9 cellular contexts compared by ENCODE assay signal in the genomic region with DNA sequence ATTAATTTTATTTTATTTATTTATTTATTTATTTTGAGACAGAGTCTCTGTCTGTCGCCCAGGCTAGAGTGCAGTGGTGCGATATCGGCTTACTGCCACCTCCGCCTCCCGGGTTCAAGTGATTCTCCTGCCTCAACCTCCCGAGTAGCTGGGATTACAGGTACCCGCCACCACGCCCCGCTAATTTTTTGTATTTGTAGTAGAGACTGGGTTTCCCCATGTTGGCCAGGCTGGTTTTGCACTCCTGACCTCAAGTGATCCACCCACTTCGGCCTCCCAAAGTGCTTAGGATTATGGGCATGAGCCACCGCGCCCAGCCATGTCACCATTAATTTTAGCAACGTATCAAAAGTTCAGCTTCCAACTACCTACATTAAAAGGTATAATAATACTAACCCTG. TPM values are rescaled to one million over a fixed set of nuclear protein-coding genes. Genes with fewer than 3 reads are reported as not detected.
DNase-seq lines count a peak whose midpoint lies in the region; ATAC-seq, FAIRE-seq and TF ChIP-seq lines count a peak whose summit lies in the region.
"Not testable (repeated sequence)": the region's sequence is repeated elsewhere in the genome, so short reads cannot be mapped to it uniquely, and the experiment has no call there.
"Had no signal": no experiment of that assay in that cellular context is flagged by ENCODE, and none has a peak within 500 bp of the region (broad histone marks: within the 10 kb centered on the region; RNA-seq: fewer than 3 reads in every experiment).

No MANE protein-coding gene starts in this region.

- POLR2A ChIA-PET in Caco-2 (lab: Charles Lee) = not testable (repeated sequence)
- POLR2A ChIA-PET in activated B cell treated with CpG ODN at 0.5 μM for 24 hours (lab: Charles Lee) (interaction anchor here (0.7 to 2.2 kb wide), 11 partner anchors 9 to 156 kb away, joined by 3 to 12 read pairs (median 4); no protein-coding TSS in a partner anchor), GM12878 (lab: Charles Lee) (interaction anchor here (0.6 to 4.9 kb wide), 5 partner anchors 10 to 48 kb away, joined by 3 to 52 read pairs (median 4); no protein-coding TSS in a partner anchor)

- 34% methylated on average over 13 of the region's 13 CpGs for WGBS in GM12878 (ENCODE audit: insufficient coverage, insufficient replicate concordance, low lambda C conversion rate, missing lambda C conversion rate)
- WGBS in lower leg skin, 2 donors = 66 to 70% methylated on average over 13 of the region's 13 CpGs
- 69% methylated on average over 13 of the region's 13 CpGs for WGBS in prostate gland
- 79% methylated on average over 13 of the region's 13 CpGs for WGBS in thymus

- RAD21 ChIA-PET in GM12878 (lab: Charles Lee; ENCODE audit: unreplicated experiment) = interaction anchor here (0.8 to 5.1 kb wide), 7 partner anchors 10 to 323 kb away, joined by 3 to 24 read pairs (median 5); no protein-coding TSS in a partner anchor

- not testable (repeated sequence) for TF ChIP-seq RAD21 in GM12878 (IDR thresholded peaks at IDR 0.05; ENCODE audit: insufficient read depth, low read depth, low read length)

- SMC1A ChIA-PET in GM12878 (lab: Charles Lee; ENCODE audit: uncharacterized antibody, unreplicated experiment) = interaction anchor here (1.0 to 7.7 kb wide), 9 partner anchors 10 to 68 kb away, joined by 3 to 84 read pairs (median 4); no protein-coding TSS in a partner anchor

- H3K4me3 ChIP-seq in Caco-2 (ENCODE audit: low read depth, low read length) (peak overlapping the region; percentile 85), LNCaP clone FGC (ENCODE audit: low read depth, low read length) (peak overlapping the region; percentile 91), GM12878 (peak overlapping the region; percentile 90), fibroblast of mammary gland (ENCODE audit: control insufficient read depth, low read depth, low read length) (peak overlapping the region; percentile 97), lower leg skin (ENCODE audit: low read depth, poor library complexity, severe bottlenecking) (peak overlapping the region; percentile 36), prostate gland (peak overlapping the region; percentile 65 to 82), thymus (ENCODE audit: low read length) (peak overlapping the region; percentile 65)

- H3K36me3 ChIP-seq in Caco-2 (ENCODE audit: control insufficient read depth, insufficient read depth, low read length); GM12878 (ENCODE audit: control insufficient read depth in 2 of 2, insufficient read depth in 2 of 2, low read length in 1 of 2); prostate gland; thymus (ENCODE audit: control insufficient read depth, insufficient read depth): not testable (repeated sequence)

- peak overlapping the region; percentile 84 for H3K4me2 ChIP-seq in GM12878 (ENCODE audit: control insufficient read depth, insufficient read depth)

- DNase-seq in Caco-2 = peak in 1 of 2 experiments; percentile 34
- DNase-seq in LNCaP clone FGC (ENCODE audit: low read depth); activated B cell treated with CpG ODN at 0.5 μM for 24 hours; GM12878 (ENCODE audit: low read depth, low spot score); fibroblast of mammary gland (ENCODE audit: low read depth); lower leg skin (ENCODE audit: low spot score in 2 of 2); prostate gland (ENCODE audit: low spot score): not testable (repeated sequence)

- H3K9me3 Mint-ChIP-seq in Caco-2 (ENCODE audit: unreplicated experiment); activated B cell treated with CpG ODN at 0.5 μM for 24 hours: not testable (repeated sequence)

- FAIRE-seq in GM12878 (lab: Jason Lieb, UNC) = not testable (repeated sequence)

- not testable (repeated sequence) for TF ChIP-seq EP300 in GM12878 (IDR thresholded peaks at IDR 0.05; ENCODE audit: borderline replicate concordance in 1 of 2, control insufficient read depth in 1 of 2, low read depth in 2 of 2, low read length in 2 of 2)

- H3K9me3 ChIP-seq in Caco-2; GM12878 (replicated peaks; ENCODE audit: control insufficient read depth, insufficient read depth, low read length); prostate gland; thymus (ENCODE audit: control insufficient read depth): not testable (repeated sequence)

- H3K4me1 Mint-ChIP-seq in Caco-2 (ENCODE audit: low read depth, unreplicated experiment) (peaks cover 16% of the 10 kb centered on the region), activated B cell treated with CpG ODN at 0.5 μM for 24 hours (peaks cover 46% of the 10 kb centered on the region)

- H3K27ac ChIP-seq in GM12878 (ENCODE audit: control insufficient read depth, insufficient read depth) (peak overlapping the region; percentile 94), prostate gland (peak overlapping the region; percentile 88 to 95), thymus (ENCODE audit: low read depth) (peak overlapping the region; percentile 98)

- BruUV-seq in Caco-2 (replicated peaks; lab: Mats Ljungman, UMichigan); GM12878 (replicated peaks; lab: Mats Ljungman, UMichigan): not testable (repeated sequence)

- CTCF ChIA-PET in Caco-2 (lab: Charles Lee) = interaction anchor here (0.5 to 1.0 kb wide), 3 partner anchors 18 to 67 kb away, joined by 3 to 8 read pairs (median 3); no protein-coding TSS in a partner anchor
- CTCF ChIA-PET in activated B cell treated with CpG ODN at 0.5 μM for 24 hours (lab: Charles Lee) = interaction anchor here (0.7 to 6.7 kb wide), 4 partner anchors 18 to 261 kb away, joined by 3 to 48 read pairs (median 4); no protein-coding TSS in a partner anchor
- CTCF ChIA-PET in GM12878 (lab: Yijun Ruan, JAX) = interaction anchor here (0.7 to 7.9 kb wide), 12 partner anchors 9 to 322 kb away, joined by 3 to 68 read pairs (median 4); no protein-coding TSS in a partner anchor

- H4K20me1 ChIP-seq in GM12878 (ENCODE audit: control insufficient read depth, insufficient read depth) = not testable (repeated sequence)

- peaks cover 41% of the 10 kb centered on the region for H3K79me2 ChIP-seq in GM12878 (ENCODE audit: control insufficient read depth, insufficient read depth, low read length)

- H3K27ac Mint-ChIP-seq in Caco-2 (ENCODE audit: unreplicated experiment) (peak overlapping the region; percentile 88), activated B cell treated with CpG ODN at 0.5 μM for 24 hours (peak overlapping the region; percentile 100)

- H3K4me3 Mint-ChIP-seq in Caco-2 (ENCODE audit: unreplicated experiment) (peak overlapping the region; percentile 96), activated B cell treated with CpG ODN at 0.5 μM for 24 hours (peak overlapping the region; percentile 99)

- TF ChIP-seq CTCF in Caco-2 (IDR thresholded peaks at IDR 0.05; ENCODE audit: insufficient read depth in 1 of 2, low read depth in 1 of 2, low read length in 1 of 2, severe bottlenecking in 1 of 2, unreplicated experiment in 1 of 2); LNCaP clone FGC (IDR thresholded peaks at IDR 0.05; ENCODE audit: control insufficient read depth, extremely low read depth, insufficient read depth); activated B cell treated with CpG ODN at 0.5 μM for 24 hours (IDR thresholded peaks at IDR 0.05); GM12878 (IDR thresholded peaks at IDR 0.05 in 2 of 3, conservative IDR thresholded peaks at IDR 0.05 in 1 of 3; ENCODE audit: control insufficient read depth in 2 of 3, extremely low read depth in 1 of 3, insufficient read depth in 1 of 3, low read depth in 3 of 3, low read length in 3 of 3); fibroblast of mammary gland (conservative IDR thresholded peaks at IDR 0.05; ENCODE audit: control insufficient read depth, insufficient read depth, low read depth, low read length); lower leg skin (IDR thresholded peaks at IDR 0.05); prostate gland (IDR thresholded peaks at IDR 0.05): not testable (repeated sequence)

- not testable (repeated sequence) for H3K27me3 ChIP-seq in Caco-2 (replicated peaks; ENCODE audit: control insufficient read depth, insufficient read depth, low read length); GM12878 (replicated peaks in 1 of 2; ENCODE audit: control insufficient read depth in 2 of 2, insufficient read depth in 2 of 2, low read length in 1 of 2); prostate gland (replicated peaks; ENCODE audit: insufficient read depth); thymus (ENCODE audit: control insufficient read depth, insufficient read depth)

- peak overlapping the region; percentile 92 for H3K9ac ChIP-seq in GM12878 (ENCODE audit: control insufficient read depth, insufficient read depth, low read length)

- intact Hi-C loops in Caco-2 (cut with micrococcal nuclease; ENCODE audit: unreplicated experiment) (loop anchor here (5.0 kb wide), 1 partner anchor 85 kb away; no protein-coding TSS in a partner anchor), GM12878 (cut with micrococcal nuclease; ENCODE audit: unreplicated experiment) (loop anchor here (10.0 kb wide), 1 partner anchor 307 kb away; a partner anchor contains a TSS), prostate gland (cut with DNase I) (loop anchor here (10.0 kb wide), 1 partner anchor 147 kb away; a partner anchor contains a TSS)
- intact Hi-C loops in activated B cell treated with CpG ODN at 0.5 μM for 24 hours (cut with micrococcal nuclease); lower leg skin (cut with DNase I; ENCODE audit: low total_unique reads): not testable (repeated sequence)

- H3K4me1 ChIP-seq in Caco-2; GM12878 (ENCODE audit: control insufficient read depth, insufficient read depth, low read length); prostate gland (replicated peaks): not testable (repeated sequence)
- H3K4me1 ChIP-seq in thymus (ENCODE audit: control insufficient read depth, insufficient read depth, low read length) = peaks cover 20% of the 10 kb centered on the region

- peak overlapping the region; percentile 89 for H2AFZ ChIP-seq in GM12878 (ENCODE audit: control insufficient read depth, low read depth, low read length)

- ATAC-seq in activated B cell treated with CpG ODN at 0.5 μM for 24 hours (ENCODE audit: low read depth) = not testable (repeated sequence)
- ATAC-seq in GM12878 = peak; percentile 10

- not testable (repeated sequence) for H3K27me3 Mint-ChIP-seq in Caco-2 (ENCODE audit: insufficient read depth, unreplicated experiment); activated B cell treated with CpG ODN at 0.5 μM for 24 hours

- in situ Hi-C loops in GM12878 (cut with MboI) = loop anchor here (25.0 kb wide), 1 partner anchor 1625 kb away; no protein-coding TSS in a partner anchor

- TF ChIP-seq POLR2A in GM12878 (IDR thresholded peaks at IDR 0.05; ENCODE audit: low read depth, low read length); lower leg skin (IDR thresholded peaks at IDR 0.05); prostate gland (IDR thresholded peaks at IDR 0.05): not testable (repeated sequence)

- H3K36me3 Mint-ChIP-seq in Caco-2 (ENCODE audit: insufficient read depth, unreplicated experiment) (peaks cover 38% of the 10 kb centered on the region), activated B cell treated with CpG ODN at 0.5 μM for 24 hours (ENCODE audit: low read depth) (peaks cover 34% of the 10 kb centered on the region)

RNA-seq across cellular contexts. Expression of a gene that starts 1.0 kb away (rescaled TPM):
- total RNA-seq in Caco-2 (2022) = 28.2 and 31.4 TPM in 2 replicates
- 38.5 and 40.1 TPM in 2 replicates for total RNA-seq in activated B cell treated with CpG ODN at 0.5 μM for 24 hours
- total RNA-seq in GM12878 (2013; cell fraction: nucleolus; rRNA removed) = 16.7 and 17.2 TPM in 2 replicates
- total RNA-seq in GM12878 (2014; rRNA removed) = 19.9 and 22.1 TPM in 2 replicates
- 28.5 and 29.2 TPM in 2 replicates for total RNA-seq in GM12878 (2014; rRNA removed; fragmentation: Illumina TruSeq; extraction: Trizol)
- 33.3 and 34.2 TPM in 2 replicates for total RNA-seq in GM12878 (2021)
- 25.5 TPM for polyA plus RNA-seq in GM12878 (2011; ENCODE audit: low read depth)
- 18.7 and 23.6 TPM in 2 replicates for polyA plus RNA-seq in GM12878 (2011; rRNA removed)
- polyA plus RNA-seq in GM12878 (2011; cell fraction: cytosol; rRNA removed) = 12.4 and 14.0 TPM in 2 replicates
- polyA plus RNA-seq in GM12878 (2011; cell fraction: nucleus; rRNA removed) = 10.9 and 16.4 TPM in 2 replicates
- 32.8 and 41.8 TPM in 2 replicates for polyA plus RNA-seq in GM12878 (2012)
- 60.7 and 66.8 TPM in 2 replicates for polyA plus RNA-seq in GM12878 (2014; fragmentation: Illumina TruSeq; extraction: Trizol)
- polyA plus RNA-seq in GM12878 (2014; fragmentation: Nextera tagmentation; extraction: Ambion mirVana) = 10 to 100 TPM; 15.8 to 21.1 TPM
- polyA plus RNA-seq in GM12878 (2014; rRNA removed) = 33.5 and 38.9 TPM in 2 replicates
- polyA plus RNA-seq in GM12878 (2016; fragmentation: Nextera tagmentation; extraction: Ambion mirVana) = 10 to 100 TPM; 21.5 to 23.4 TPM
- polyA minus RNA-seq in GM12878 (2011; rRNA and poly(A)+ RNA removed) = 6.1 and 6.9 TPM in 2 replicates
- 3.3 and 4.9 TPM in 2 replicates for polyA minus RNA-seq in GM12878 (2011; cell fraction: cytosol; rRNA and poly(A)+ RNA removed)
- 4.6 and 7.4 TPM in 2 replicates for polyA minus RNA-seq in GM12878 (2011; cell fraction: nucleus; rRNA and poly(A)+ RNA removed)
- total RNA-seq in lower leg skin = 10 to 100 TPM; 12.6 to 32.8 (median 17.6) TPM
- total RNA-seq in prostate gland = 10 to 100 TPM; 13.4 to 19.7 TPM
- 53.9 TPM for polyA plus RNA-seq in thymus

RNA-seq across cellular contexts. Expression of a gene that starts 21.0 kb away (rescaled TPM):
- not detected in 2 replicates for total RNA-seq in Caco-2 (2022)
- 47.0 and 53.7 TPM in 2 replicates for total RNA-seq in activated B cell treated with CpG ODN at 0.5 μM for 24 hours
- 113 and 148 TPM in 2 replicates for total RNA-seq in GM12878 (2013; cell fraction: nucleolus; rRNA removed)
- total RNA-seq in GM12878 (2014; rRNA removed) = 284 and 330 TPM in 2 replicates
- total RNA-seq in GM12878 (2014; rRNA removed; fragmentation: Illumina TruSeq; extraction: Trizol) = 410 and 436 TPM in 2 replicates
- total RNA-seq in GM12878 (2021) = 276 and 280 TPM in 2 replicates
- 759 TPM for polyA plus RNA-seq in GM12878 (2011; ENCODE audit: low read depth)
- 183 and 188 TPM in 2 replicates for polyA plus RNA-seq in GM12878 (2011; rRNA removed)
- polyA plus RNA-seq in GM12878 (2011; cell fraction: cytosol; rRNA removed) = 123 and 126 TPM in 2 replicates
- polyA plus RNA-seq in GM12878 (2011; cell fraction: nucleus; rRNA removed) = 54.4 and 69.2 TPM in 2 replicates
- 415 and 928 TPM in 2 replicates for polyA plus RNA-seq in GM12878 (2012)
- 787 and 820 TPM in 2 replicates for polyA plus RNA-seq in GM12878 (2014; fragmentation: Illumina TruSeq; extraction: Trizol)
- 1,000 to 10,000 TPM in 1 of 2 experiments, 100 to 1,000 TPM in 1; 617 to 1,045 TPM for polyA plus RNA-seq in GM12878 (2014; fragmentation: Nextera tagmentation; extraction: Ambion mirVana)
- polyA plus RNA-seq in GM12878 (2014; rRNA removed) = 419 and 468 TPM in 2 replicates
- polyA plus RNA-seq in GM12878 (2016; fragmentation: Nextera tagmentation; extraction: Ambion mirVana) = 100 to 1,000 TPM; 505 to 555 TPM
- polyA minus RNA-seq in GM12878 (2011; rRNA and poly(A)+ RNA removed) = 120 and 211 TPM in 2 replicates
- 47.6 and 68.1 TPM in 2 replicates for polyA minus RNA-seq in GM12878 (2011; cell fraction: cytosol; rRNA and poly(A)+ RNA removed)
- polyA minus RNA-seq in GM12878 (2011; cell fraction: nucleus; rRNA and poly(A)+ RNA removed) = 7.1 and 11.6 TPM in 2 replicates
- total RNA-seq in lower leg skin = 1 to 10 TPM; 1.7 to 5.9 (median 2.4) TPM
- total RNA-seq in prostate gland = 1 to 10 TPM in 1 of 2 donors, under 1 TPM in 1; 0.62 to 2.0 TPM
- 34.7 TPM for polyA plus RNA-seq in thymus
- total RNA-seq: glomerular endothelial cell had no signal

RNA-seq across cellular contexts. Expression of a gene that starts 34.4 kb away (rescaled TPM):
- total RNA-seq in Caco-2 (2022) (36.6 and 45.0 TPM in 2 replicates), activated B cell treated with CpG ODN at 0.5 μM for 24 hours (55.0 and 69.4 TPM in 2 replicates), GM12878 (2014; rRNA removed) (20.9 and 23.9 TPM in 2 replicates), GM12878 (2014; rRNA removed; fragmentation: Illumina TruSeq; extraction: Trizol) (26.9 and 27.7 TPM in 2 replicates), GM12878 (2021) (22.5 and 28.3 TPM in 2 replicates), lower leg skin (10 to 100 TPM; 54.2 to 88.9 (median 65.7) TPM), prostate gland (100 to 1,000 TPM in 1 of 2 donors, 10 to 100 TPM in 1; 51.7 to 118 TPM)
- total RNA-seq in GM12878 (2013; cell fraction: nucleolus; rRNA removed) = 41.0 and 44.3 TPM in 2 replicates
- polyA plus RNA-seq in GM12878 (2011; ENCODE audit: low read depth) = 9.8 TPM
- polyA plus RNA-seq in GM12878 (2011; rRNA removed) (9.1 and 9.4 TPM in 2 replicates), GM12878 (2014; fragmentation: Illumina TruSeq; extraction: Trizol) (21.4 and 35.8 TPM in 2 replicates), GM12878 (2014; fragmentation: Nextera tagmentation; extraction: Ambion mirVana) (1 to 10 TPM; 6.5 to 7.3 TPM), GM12878 (2014; rRNA removed) (14.8 and 15.1 TPM in 2 replicates), GM12878 (2016; fragmentation: Nextera tagmentation; extraction: Ambion mirVana) (10 to 100 TPM in 1 of 2 experiments, 1 to 10 TPM in 1; 5.1 to 11.1 TPM), thymus (37.3 TPM)
- 1.9 and 2.9 TPM in 2 replicates for polyA plus RNA-seq in GM12878 (2011; cell fraction: cytosol; rRNA removed)
- polyA plus RNA-seq in GM12878 (2011; cell fraction: nucleus; rRNA removed) = 9.2 and 9.6 TPM in 2 replicates
- 10.1 and 12.5 TPM in 2 replicates for polyA plus RNA-seq in GM12878 (2012)
- 3.1 and 5.6 TPM in 2 replicates for polyA minus RNA-seq in GM12878 (2011; rRNA and poly(A)+ RNA removed)
- polyA minus RNA-seq in GM12878 (2011; cell fraction: cytosol; rRNA and poly(A)+ RNA removed) = 1.7 and 2.3 TPM in 2 replicates
- polyA minus RNA-seq in GM12878 (2011; cell fraction: nucleus; rRNA and poly(A)+ RNA removed) = 4.6 and 7.8 TPM in 2 replicates

RNA-seq across cellular contexts. Expression of a gene that starts 58.8 kb away (rescaled TPM):
- total RNA-seq in Caco-2 (2022) = not detected in 2 replicates
- 0.10 TPM in 1 of 2 replicates, not detected in the other for total RNA-seq in activated B cell treated with CpG ODN at 0.5 μM for 24 hours
- not detected in 2 replicates for total RNA-seq in GM12878 (2013; cell fraction: nucleolus; rRNA removed)
- 0.06 TPM in 1 of 2 replicates, not detected in the other for total RNA-seq in GM12878 (2014; rRNA removed)
- total RNA-seq in GM12878 (2014; rRNA removed; fragmentation: Illumina TruSeq; extraction: Trizol) = 0.04 and 0.09 TPM in 2 replicates
- 0.27 and 0.51 TPM in 2 replicates for total RNA-seq in GM12878 (2021)
- polyA plus RNA-seq in GM12878 (2011; ENCODE audit: low read depth) = 0.09 TPM
- 0.14 and 0.16 TPM in 2 replicates for polyA plus RNA-seq in GM12878 (2011; rRNA removed)
- 0.21 and 0.25 TPM in 2 replicates for polyA plus RNA-seq in GM12878 (2011; cell fraction: cytosol; rRNA removed)
- polyA plus RNA-seq in GM12878 (2011; cell fraction: nucleus; rRNA removed) = 0.21 and 0.32 TPM in 2 replicates
- polyA plus RNA-seq in GM12878 (2012) = 0.31 and 0.57 TPM in 2 replicates
- 0.14 and 0.24 TPM in 2 replicates for polyA plus RNA-seq in GM12878 (2014; fragmentation: Illumina TruSeq; extraction: Trizol)
- under 1 TPM; 0.18 to 0.38 TPM for polyA plus RNA-seq in GM12878 (2014; fragmentation: Nextera tagmentation; extraction: Ambion mirVana)
- polyA plus RNA-seq in GM12878 (2014; rRNA removed) = 0.09 and 0.10 TPM in 2 replicates
- polyA plus RNA-seq in GM12878 (2016; fragmentation: Nextera tagmentation; extraction: Ambion mirVana) = 1 to 10 TPM; 1.1 to 1.3 TPM
- 0.05 TPM in 1 of 2 replicates, not detected in the other for polyA minus RNA-seq in GM12878 (2011; rRNA and poly(A)+ RNA removed)
- not detected in 2 replicates for polyA minus RNA-seq in GM12878 (2011; cell fraction: cytosol; rRNA and poly(A)+ RNA removed)
- 0.12 and 0.67 TPM in 2 replicates for polyA minus RNA-seq in GM12878 (2011; cell fraction: nucleus; rRNA and poly(A)+ RNA removed)
- total RNA-seq in lower leg skin = under 1 TPM in 1 of 4 donors, not detected in 3; 0.06 TPM
- total RNA-seq in prostate gland = 1 to 10 TPM in 1 of 2 donors, under 1 TPM in 1; 0.09 to 2.1 TPM
- 0.07 TPM for polyA plus RNA-seq in thymus
- total RNA-seq: glomerular endothelial cell had no signal

Comparison
In these comparisons a context has a peak if more than half of its experiments do, and no peak if none do; other contexts are left out.
1. H3K4me3 ChIP-seq: peak in every context shown above with its lines; median percentile 97 in fibroblast of mammary gland; 91 in LNCaP clone FGC; 90 in GM12878; 85 in Caco-2; 74 in prostate gland; 65 in thymus; 36 in lower leg skin.